In genomic region chr9:94553029-94553938, GRCh38 we compare ENCODE assay signal across 1 cellular context.
TF ChIP-seq lines count a peak whose summit lies in the region.

No MANE protein-coding gene starts in this region.

TF ChIP-seq in WTC11, 78 proteins besides CTCF, POLR2A, EP300 and RAD21 (continued from another document):
- no peak for TF ChIP-seq ATF6 (CRISPR knock-in tag; IDR thresholded peaks at IDR 0.05)
- TF ChIP-seq ELF4 (CRISPR knock-in tag; IDR thresholded peaks at IDR 0.05; ENCODE audit: low read depth), result no peak
- TF ChIP-seq HMGXB4 (CRISPR knock-in tag; IDR thresholded peaks at IDR 0.05), result no peak
- no peak for TF ChIP-seq FOXP1 (CRISPR knock-in tag; IDR thresholded peaks at IDR 0.05; ENCODE audit: borderline replicate concordance)
- no peak for TF ChIP-seq E2F5 (CRISPR knock-in tag; IDR thresholded peaks at IDR 0.05)
